In the genomic region with DNA sequence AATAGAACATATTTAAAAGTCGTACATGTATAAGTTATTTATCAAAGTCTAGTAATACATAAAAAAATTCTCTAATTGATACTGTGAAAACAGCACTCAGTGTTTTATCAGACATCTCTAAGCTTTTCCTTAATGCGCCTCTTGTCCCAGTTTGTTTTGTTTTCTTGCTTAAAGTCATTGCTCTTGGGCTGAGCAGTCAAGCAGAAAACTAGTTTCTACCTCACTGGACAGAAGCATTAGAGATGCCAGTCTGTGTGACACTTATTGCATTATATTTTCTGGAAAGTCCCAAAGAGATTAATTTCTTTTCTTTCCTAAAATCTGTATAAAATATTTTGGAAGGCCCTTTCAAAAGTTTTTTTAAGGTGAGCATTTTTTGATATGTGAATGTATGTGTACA, we compare ENCODE assay signal across 29 cellular contexts.
A peak's percentile ranks its signal among the peaks of the same experiment; 100 is the strongest.
DNase-seq lines count a peak whose midpoint lies in the region; ATAC-seq, FAIRE-seq and TF ChIP-seq lines count a peak whose summit lies in the region.
"Had no signal": no experiment of that assay in that cellular context is flagged by ENCODE, and none has a peak within 500 bp of the region (broad histone marks: within the 10 kb centered on the region; RNA-seq: fewer than 3 reads in every experiment).

No MANE protein-coding gene starts in this region.

- peak; percentile 35 for DNase-seq in RCC 7860 (ENCODE audit: low spot score)
- DNase-seq in medulla oblongata (ENCODE audit: extremely low spot score), result peak; percentile 41
- DNase-seq in GOT3 (lab: John Stamatoyannopoulos, UW), result no peak
- DNase-seq in left colon, result no peak
- no peak for DNase-seq in GDM1 (lab: John Stamatoyannopoulos, UW)
- DNase-seq in HFFc6, result no peak
- DNase-seq: activated CD4-positive, alpha-beta T cell treated with anti-CD3 and anti-CD28 coated beads for 4 hours; activated naive CD4-positive, alpha-beta T cell treated with Interleukin-2 at 50 U/mL for 16 hours; activated T-cell treated with anti-CD3 and anti-CD28 coated beads, Interleukin-2, amount 50 U/mL, for 48 hours; AML-193; amniotic stem cell; cortex of kidney; DND-41; Karpas-422; MV-4-11; NCI-H1694 treated with DMSO at 0.1 percent for 48 hours; NCI-H2227 treated with DMSO at 0.1 percent for 48 hours; NCI-H748 treated with DMSO at 0.1 percent for 48 hours; stimulated activated CD8-positive, alpha-beta memory T cell treated with anti-CD3 and anti-CD28 coated beads, Interleukin-4, amount 100 ng/mL, for 48 hours; T-helper 2 cell; trophoblast cell had no signal

- H4K20me1 ChIP-seq in BLaER1, result no peaks in the 10 kb centered on the region

- H3K9ac ChIP-seq in BLaER1, result no peak overlapping the region

- H3K27me3 ChIP-seq in BLaER1, result no peaks in the 10 kb centered on the region
- H3K27me3 ChIP-seq: gastroesophageal sphincter had no signal

- peak overlapping the region; percentile 41 for H3K4me2 ChIP-seq in BLaER1

- peak; percentile 85 for FAIRE-seq in RCC 7860 (lab: Jason Lieb, UNC)
- FAIRE-seq: bronchial epithelial cell, keratinocyte had no signal

- no peaks in the 10 kb centered on the region for H3K27me3 Mint-ChIP-seq in HFFc6 (ENCODE audit: insufficient read depth)

- H3K4me3 ChIP-seq in BLaER1, result no peak overlapping the region
- H3K4me3 ChIP-seq: gastroesophageal sphincter, prostate gland had no signal

- no peak overlapping the region for H3K27ac Mint-ChIP-seq in HFFc6

- H3K9me3 ChIP-seq in BLaER1, result no peaks in the 10 kb centered on the region
- H3K9me3 ChIP-seq: gastroesophageal sphincter, prostate gland had no signal

- no peaks in the 10 kb centered on the region for H3K36me3 Mint-ChIP-seq in HFFc6 (ENCODE audit: low read depth)

- no peak overlapping the region for H3K27ac ChIP-seq in BLaER1
- H3K27ac ChIP-seq: gastroesophageal sphincter, HL-60, prostate gland had no signal

- no peaks in the 10 kb centered on the region for H3K4me1 Mint-ChIP-seq in HFFc6 (ENCODE audit: low read depth)

- intact Hi-C loops in left colon (cut with DNase I, micrococcal nuclease), result no loop called here

- peak; percentile 52 for ATAC-seq in GM18870 (IDR thresholded peaks at IDR 0.05; ENCODE audit: unreplicated experiment)
- ATAC-seq in left colon, result no peak
- ATAC-seq: gastroesophageal sphincter, SK-N-SH treated with all-trans-retinoic acid at 6 μM for 48 hours had no signal

- H3K4me1 ChIP-seq in BLaER1, result peaks cover 28% of the 10 kb centered on the region
- H3K4me1 ChIP-seq: gastroesophageal sphincter, prostate gland had no signal

- no peak for TF ChIP-seq CTCF in HFFc6 (IDR thresholded peaks at IDR 0.05)

- H3K9me3 Mint-ChIP-seq in HFFc6, result no peaks in the 10 kb centered on the region

- H3K4me3 Mint-ChIP-seq in HFFc6, result no peak overlapping the region

- no peaks in the 10 kb centered on the region for H3K36me3 ChIP-seq in BLaER1
- H3K36me3 ChIP-seq: gastroesophageal sphincter, prostate gland had no signal

Comparison
In these comparisons a context has a peak if more than half of its experiments do, and no peak if none do; other contexts are left out.
1. DNase-seq: peak in RCC 7860 (single experiment) and medulla oblongata (single experiment); none in GOT3 (single experiment), left colon (0 of 2), GDM1 (single experiment) and HFFc6 (single experiment).